In the genomic region with DNA sequence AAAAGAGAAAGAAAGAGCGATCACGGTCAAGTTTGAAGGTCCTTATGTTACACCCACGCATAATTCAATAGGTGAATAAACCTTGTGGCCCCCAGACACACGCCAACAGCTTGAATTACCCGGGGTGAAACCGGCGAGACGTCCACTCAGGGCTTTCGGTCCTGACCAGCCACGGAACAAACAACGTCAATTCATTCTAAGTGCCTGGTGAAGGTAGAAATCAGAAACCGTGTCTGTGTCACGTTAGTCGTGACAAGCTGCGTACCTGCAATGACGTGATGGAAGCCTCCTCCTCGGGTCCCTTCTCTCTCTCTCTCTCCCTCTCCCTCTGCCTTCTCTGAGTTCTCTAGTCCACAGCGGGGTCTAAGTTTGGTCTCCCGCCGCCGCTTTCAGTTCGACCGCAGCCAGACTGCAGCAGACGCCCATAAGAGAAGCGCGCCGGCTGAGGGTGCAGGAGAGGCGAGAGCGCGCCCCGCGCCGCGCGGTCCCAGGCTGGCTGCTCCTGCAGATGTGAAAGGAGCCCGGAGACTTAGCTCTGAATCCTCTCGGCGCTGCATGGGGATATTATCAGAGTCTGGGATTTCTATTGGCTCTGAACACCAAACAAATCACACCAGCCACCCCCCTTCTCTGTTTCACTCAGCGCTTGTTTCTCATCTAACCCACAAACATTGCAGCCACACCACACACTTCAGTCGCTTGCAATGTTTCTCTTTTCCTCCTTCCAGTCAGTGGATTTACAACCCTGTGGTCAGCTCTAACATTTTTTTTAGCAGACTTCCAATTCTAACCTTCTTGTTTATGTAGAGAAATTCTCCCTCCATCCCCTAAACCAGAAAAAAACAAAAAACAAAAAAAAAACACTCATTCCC, we compare ENCODE assay signal across 8 cellular contexts. TPM values are rescaled to one million over a fixed set of nuclear protein-coding genes. Genes with fewer than 3 reads are reported as not detected.
DNase-seq lines count a peak whose midpoint lies in the region; ATAC-seq, FAIRE-seq and TF ChIP-seq lines count a peak whose summit lies in the region.

GREM2 (minus strand) TSS at position 537 of the 872 bp plus-strand sequence. CDS start 118,680 bp downstream, outside the sequence.

- TF ChIP-seq POLR2A in A549 (IDR thresholded peaks at IDR 0.05; ENCODE audit: low read length), result no peak

- WGBS in A549 (ENCODE audit: missing lambda C conversion rate), result 2% methylated on average over 36 of the region's 40 CpGs
- WGBS in urinary bladder, result 1% methylated on average over 40 of the region's 40 CpGs

- TF ChIP-seq RAD21 in A549 (conservative IDR thresholded peaks at IDR 0.05 in 1 of 2, IDR thresholded peaks at IDR 0.05 in 1 of 2), result no peak

- FAIRE-seq in A549 (lab: Jason Lieb, UNC) (no peak), frontal cortex (lab: Jason Lieb, UNC) (no peak)

- H3K27ac ChIP-seq in A549, result peak within 1 kb of the TSS in 1 of 2 experiments; percentile 70; a peak in 3 of 6 replicates
- H3K27ac ChIP-seq in urinary bladder (ENCODE audit: low read depth), result peak within 1 kb of the TSS; percentile 3

- TF ChIP-seq CTCF in A549 (IDR thresholded peaks at IDR 0.05), result no peak

- H3K36me3 ChIP-seq in urinary bladder (ENCODE audit: insufficient read depth), result no peaks in the 10 kb centered on the region

- H3K4me1 ChIP-seq in A549, result peaks cover 11% of the 10 kb centered on the region; the same call in 1 of the 3 replicates
- no peaks in the 10 kb centered on the region for H3K4me1 ChIP-seq in urinary bladder (ENCODE audit: insufficient read depth)

- H3K9me3 ChIP-seq in A549, result no peaks in the 10 kb centered on the region

- ATAC-seq in A549, result peak; percentile 89 to 92
- ATAC-seq in GM18511 (IDR thresholded peaks at IDR 0.05; ENCODE audit: unreplicated experiment), result peak; percentile 85
- ATAC-seq in HG03045 (IDR thresholded peaks at IDR 0.05; ENCODE audit: unreplicated experiment), result peak; percentile 92

- CTCF ChIA-PET in A549 (lab: Yijun Ruan, JAX), result interaction anchor here (1.1 to 1.4 kb wide), 2 partner anchors 8 to 80 kb away, joined by 3 read pairs; no protein-coding TSS in a partner anchor

- H3K4me3 ChIP-seq in A549, result peak within 1 kb of the TSS; percentile 59
- H3K4me3 ChIP-seq in urinary bladder (ENCODE audit: low read depth, low read length), result peak within 1 kb of the TSS; percentile 54

- no peak for TF ChIP-seq EP300 in A549 (IDR thresholded peaks at IDR 0.05)

- peak within 1 kb of the TSS; percentile 84 for H3K4me2 ChIP-seq in A549

- DNase-seq in A549 (ENCODE audit: low read depth in 1 of 2, low spot score in 1 of 2) (peak; percentile 31), NCI-H510A (lab: John Stamatoyannopoulos, UW) (peak; percentile 2), frontal cortex (ENCODE audit: low spot score in 2 of 2) (peak; percentile 12 to 29), occipital lobe (lab: John Stamatoyannopoulos, UW) (peak; percentile 33)
- peak; percentile 74 for DNase-seq in activated effector memory CD4-positive, alpha-beta T cell treated with anti-CD3 and anti-CD28 coated beads, Interleukin-2, amount 50 U/mL, for 16 hours

- POLR2A ChIA-PET in A549 (lab: Yijun Ruan, JAX), result no interaction called here

TF ChIP-seq in A549, 52 proteins besides CTCF, POLR2A, EP300 and RAD21:
- no peak for TF ChIP-seq E2F6 (IDR thresholded peaks at IDR 0.05; ENCODE audit: borderline replicate concordance, low read depth)
- no peak for TF ChIP-seq EHF (CRISPR knock-in tag; IDR thresholded peaks at IDR 0.05)
- TF ChIP-seq CBX8 (IDR thresholded peaks at IDR 0.05), result no peak; the same call in 1 of the 2 replicates
- TF ChIP-seq RFX5 (IDR thresholded peaks at IDR 0.05), result no peak
- TF ChIP-seq, protein P1, sequence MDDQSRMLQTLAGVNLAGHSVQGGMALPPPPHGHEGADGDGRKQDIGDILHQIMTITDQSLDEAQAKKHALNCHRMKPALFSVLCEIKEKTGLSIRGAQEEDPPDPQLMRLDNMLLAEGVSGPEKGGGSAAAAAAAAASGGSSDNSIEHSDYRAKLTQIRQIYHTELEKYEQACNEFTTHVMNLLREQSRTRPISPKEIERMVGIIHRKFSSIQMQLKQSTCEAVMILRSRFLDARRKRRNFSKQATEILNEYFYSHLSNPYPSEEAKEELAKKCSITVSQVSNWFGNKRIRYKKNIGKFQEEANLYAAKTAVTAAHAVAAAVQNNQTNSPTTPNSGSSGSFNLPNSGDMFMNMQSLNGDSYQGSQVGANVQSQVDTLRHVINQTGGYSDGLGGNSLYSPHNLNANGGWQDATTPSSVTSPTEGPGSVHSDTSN (IDR thresholded peaks at IDR 0.05), result no peak
- no peak for TF ChIP-seq FOXS1 (CRISPR knock-in tag; IDR thresholded peaks at IDR 0.05)
- no peak for TF ChIP-seq SMC3 (IDR thresholded peaks at IDR 0.05)
- TF ChIP-seq PHF8 (IDR thresholded peaks at IDR 0.05; ENCODE audit: borderline replicate concordance, low read depth), result no peak
- TF ChIP-seq CHD4 (IDR thresholded peaks at IDR 0.05; ENCODE audit: borderline replicate concordance), result no peak
- TF ChIP-seq HOXA7 (CRISPR knock-in tag; IDR thresholded peaks at IDR 0.05), result no peak
- TF ChIP-seq RCOR1 (IDR thresholded peaks at IDR 0.05; ENCODE audit: low read depth, low read length), result no peak
- TF ChIP-seq ZC3H11A (IDR thresholded peaks at IDR 0.05), result no peak
- no peak for TF ChIP-seq MAFK (IDR thresholded peaks at IDR 0.05; ENCODE audit: partially characterized antibody)
- no peak for TF ChIP-seq USF2 (IDR thresholded peaks at IDR 0.05)
- TF ChIP-seq, protein P2, sequence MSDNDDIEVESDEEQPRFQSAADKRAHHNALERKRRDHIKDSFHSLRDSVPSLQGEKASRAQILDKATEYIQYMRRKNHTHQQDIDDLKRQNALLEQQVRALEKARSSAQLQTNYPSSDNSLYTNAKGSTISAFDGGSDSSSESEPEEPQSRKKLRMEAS (IDR thresholded peaks at IDR 0.05), result no peak
- no peak for TF ChIP-seq NFE2L2 (conservative IDR thresholded peaks at IDR 0.05; ENCODE audit: low read length)

RNA-seq across cellular contexts. Expression of gene GREM2, which starts in this region (rescaled TPM):
- polyA plus RNA-seq in A549 (2011; rRNA removed), result 0.13 and 0.15 TPM in 2 replicates
- polyA plus RNA-seq in A549 (2012; cell fraction: cytosol; rRNA removed), result 0.09 and 0.12 TPM in 2 replicates
- 0.11 TPM in 2 replicates for polyA plus RNA-seq in A549 (2012; cell fraction: nucleus; rRNA removed)
- polyA plus RNA-seq in A549 (2017; fragmentation: RNase III; extraction: RNeasy Plus Mini Kit Qiagen cat#74134 plus additional on column Dnase treatment), result 0.31 to 0.59 TPM (median 0.37 TPM) in 3 replicates
- polyA minus RNA-seq in A549 (2011; rRNA and poly(A)+ RNA removed), result 0.04 and 0.10 TPM in 2 replicates
- total RNA-seq in frontal cortex, result 14.7 TPM
- 7.0 TPM for total RNA-seq in occipital lobe
- total RNA-seq in urinary bladder, result 4.7 TPM
- polyA plus RNA-seq in urinary bladder, result 9.0 TPM

Comparison
In these comparisons a context has a peak if more than half of its experiments do, and no peak if none do; other contexts are left out.
1. Peak in DNase-seq, ATAC-seq, H3K4me3 ChIP-seq and H3K4me2 ChIP-seq in A549; RNA of the gene not detected or under 1 TPM.
2. DNase-seq: peak in every context shown above with its lines; median percentile 74 in activated effector memory CD4-positive, alpha-beta T cell treated with anti-CD3 and anti-CD28 coated beads, Interleukin-2, amount 50 U/mL, for 16 hours; 33 in occipital lobe; 31 in A549; 20 in frontal cortex; 2 in NCI-H510A.